ENCODE assay signal across 8 cellular contexts in the genomic region with DNA sequence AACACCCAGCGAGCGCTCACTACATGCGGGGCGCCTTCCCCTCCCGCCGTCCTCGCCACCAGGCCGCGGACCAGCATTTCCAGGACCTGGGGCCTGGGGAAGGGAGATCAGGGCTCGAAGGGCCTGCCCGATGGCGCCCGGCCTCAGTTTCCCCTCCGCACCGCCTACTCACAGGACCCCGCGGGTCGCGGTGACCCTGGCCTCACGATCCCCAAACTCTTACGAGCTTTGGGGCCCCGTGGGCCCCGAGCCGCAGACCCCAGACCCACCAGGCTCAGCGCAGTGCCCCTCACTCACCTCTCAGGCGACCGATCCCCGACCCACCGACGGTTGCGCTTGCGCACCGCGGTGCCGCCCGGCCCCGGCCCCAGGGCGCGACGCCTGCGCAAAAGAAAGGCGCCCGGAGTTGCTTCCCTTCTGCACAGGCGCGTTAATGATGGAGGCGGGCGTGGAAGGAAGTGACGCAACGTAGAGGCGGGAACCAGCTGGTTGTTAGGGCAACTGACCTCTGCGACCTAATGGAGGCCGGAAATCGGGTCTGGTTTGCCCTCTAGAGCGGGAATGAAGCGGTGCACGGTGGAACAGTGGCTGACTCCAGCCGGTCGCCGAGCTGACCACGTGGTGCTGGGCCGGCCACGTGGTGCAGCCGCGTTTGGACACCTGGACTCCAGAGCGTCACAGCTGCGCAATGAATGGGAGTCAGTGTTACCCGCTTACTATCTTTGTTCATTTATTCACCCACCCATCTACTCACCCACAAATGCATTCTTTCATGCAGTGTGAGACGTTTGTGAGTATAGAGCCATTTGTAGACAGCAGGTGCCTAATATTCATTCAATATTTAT. TPM values are rescaled to one million over a fixed set of nuclear protein-coding genes. Genes with fewer than 3 reads are reported as not detected.
DNase-seq lines count a peak whose midpoint lies in the region; ATAC-seq and TF ChIP-seq lines count a peak whose summit lies in the region.

TSS of gene SGTA (minus strand) at position 338 of the 845 bp plus-strand sequence. CDS start 14,205 bp downstream, outside the sequence.

- intact Hi-C loops in T-helper 1 cell treated with Interleukin-12 subunit alpha and Interleukin-12 subunit beta and Interleukin-4 antibody, amounts not matched to agents 30 ng/mL and 1 ng/mL, for 36 hours (cut with micrococcal nuclease), result loop anchor here (1.0 to 10.0 kb wide), 7 partner anchors 58 to 978 kb away; partner anchors contain the start of genes APBA3, DOHH, DOT1L and FZR1
- intact Hi-C loops in heart right ventricle (cut with DNase I), result loop anchor here in 2 of 10 donors (1.0 to 2.0 kb wide), 2 partner anchors 58 kb away; partner anchors contain the start of gene ZNF555 (in 2 of the 2)
- intact Hi-C loops in posterior cingulate gyrus (cut with DNase I), result no loop called here

- peak within 1 kb of the TSS; percentile 79 to 100 (median 96) for H3K4me3 ChIP-seq in heart right ventricle
- H3K4me3 ChIP-seq in upper lobe of left lung, result peak within 1 kb of the TSS; percentile 48 to 97 (median 84)

- H3K27me3 ChIP-seq in heart right ventricle, result no peaks in the 10 kb centered on the region
- H3K27me3 ChIP-seq in upper lobe of left lung, result no peaks in the 10 kb centered on the region

- peak; percentile 98 for DNase-seq in GM13976 (ENCODE audit: low spot score)
- peak; percentile 93 for DNase-seq in NCI-H146 treated with DMSO at 0.1 percent for 48 hours (lab: John Stamatoyannopoulos, UW; ENCODE audit: unreplicated experiment)
- DNase-seq in amniotic epithelial cell (ENCODE audit: low read depth), result peak; percentile 99
- DNase-seq in heart right ventricle, result peak; percentile 95 to 99
- DNase-seq in posterior cingulate gyrus, result peak; percentile 97 to 100 (median 98)
- DNase-seq in upper lobe of left lung, result peak; percentile 96 to 99

- peaks cover 20 to 72% (median 62%) of the 10 kb centered on the region in 9 donors for H3K4me1 ChIP-seq in heart right ventricle
- H3K4me1 ChIP-seq in upper lobe of left lung, result peaks cover 36 to 59% (median 46%) of the 10 kb centered on the region in 4 donors

- no peaks in the 10 kb centered on the region for H3K9me3 ChIP-seq in heart right ventricle
- no peaks in the 10 kb centered on the region for H3K9me3 ChIP-seq in upper lobe of left lung

- ATAC-seq in HG02870 (IDR thresholded peaks at IDR 0.05; ENCODE audit: unreplicated experiment) (peak; percentile 79), heart right ventricle (peak; percentile 88 to 95 (median 92)), upper lobe of left lung (ENCODE audit: low FRiP score in 2 of 2) (peak; percentile 93 to 95)

- in situ Hi-C loops in GM13976 (cut with MboI; ENCODE audit: low sequenced_read_pairs, unreplicated experiment), result no loop called here

- H3K36me3 ChIP-seq in heart right ventricle, result peaks cover 0 to 15% (median 0%) of the 10 kb centered on the region in 9 donors
- peaks cover 0 to 8% (median 2%) of the 10 kb centered on the region in 4 donors for H3K36me3 ChIP-seq in upper lobe of left lung

- TF ChIP-seq EP300 in upper lobe of left lung (IDR thresholded peaks at IDR 0.05), result no peak

- 1% methylated on average over 66 to 68 of the region's 68 CpGs for WGBS in heart right ventricle, 2 donors
- WGBS in upper lobe of left lung, 2 donors, result 0 to 1% methylated on average over 12 to 44 of the region's 68 CpGs

- peak; percentile 45 to 86 (median 64) for TF ChIP-seq POLR2A in upper lobe of left lung (IDR thresholded peaks at IDR 0.05)

- H3K27ac ChIP-seq in heart right ventricle (peak within 1 kb of the TSS; percentile 68 to 100 (median 96)), upper lobe of left lung (peak within 1 kb of the TSS; percentile 87 to 97 (median 90))

- peak; percentile 38 for TF ChIP-seq CTCF in GM13976 (IDR thresholded peaks at IDR 0.05; ENCODE audit: borderline replicate concordance, control extremely low read depth, extremely low read depth, insufficient read depth, missing control alignments)
- TF ChIP-seq CTCF in heart right ventricle (IDR thresholded peaks at IDR 0.05), result peak in 8 of 9 donors; percentile 20 to 66 (median 54)
- TF ChIP-seq CTCF in upper lobe of left lung (IDR thresholded peaks at IDR 0.05), result peak; percentile 51 to 86 (median 71)

RNA-seq across cellular contexts. Expression of gene SGTA, which starts in this region (rescaled TPM):
- total RNA-seq in T-helper 1 cell treated with Interleukin-12 subunit alpha and Interleukin-12 subunit beta and Interleukin-4 antibody, amounts not matched to agents 30 ng/mL and 1 ng/mL, for 36 hours, result 49.2 and 52.2 TPM in 2 replicates
- total RNA-seq in heart right ventricle, result 10 to 100 TPM; 52.6 to 84.9 (median 64.6) TPM
- polyA plus RNA-seq in heart right ventricle, result 100 to 1,000 TPM in 1 of 2 donors, 10 to 100 TPM in 1; 90.2 to 102 TPM
- 10 to 100 TPM; 34.3 to 56.4 (median 46.1) TPM for total RNA-seq in upper lobe of left lung

Comparison
In these comparisons a context has a peak if more than half of its experiments do, and no peak if none do; other contexts are left out.
1. Peak in every context shown above with its lines: DNase-seq, ATAC-seq, H3K4me3 ChIP-seq and H3K27ac ChIP-seq.